8 cellular contexts compared by ENCODE assay signal in genomic region chr16:89506113-89506504, GRCh38. TPM values are rescaled to one million over a fixed set of nuclear protein-coding genes. Genes with fewer than 3 reads are reported as not detected.
DNase-seq lines count a peak whose midpoint lies in the region; ATAC-seq and TF ChIP-seq lines count a peak whose summit lies in the region.

No MANE protein-coding gene starts in this region.

- no peaks in the 10 kb centered on the region for H3K27me3 ChIP-seq in breast epithelium
- H3K27me3 ChIP-seq in lung (ENCODE audit: control insufficient read depth, insufficient read depth) = no peaks in the 10 kb centered on the region
- H3K27me3 ChIP-seq in uterus = no peaks in the 10 kb centered on the region

- no peaks in the 10 kb centered on the region for H3K27me3 Mint-ChIP-seq in activated naive CD4-positive, alpha-beta T cell treated with anti-CD3 and anti-CD28 coated beads, Interleukin-2, amount 10 ng/mL, durations not matched to agents 7 days and 5 days

- H3K9me3 ChIP-seq in breast epithelium = no peaks in the 10 kb centered on the region
- H3K9me3 ChIP-seq in lung (ENCODE audit: control insufficient read depth in 2 of 2, insufficient read depth in 1 of 2, low read length in 1 of 2) = no peaks in the 10 kb centered on the region
- H3K9me3 ChIP-seq in uterus = no peaks in the 10 kb centered on the region

- peaks cover 2% of the 10 kb centered on the region for H3K36me3 Mint-ChIP-seq in activated naive CD4-positive, alpha-beta T cell treated with anti-CD3 and anti-CD28 coated beads, Interleukin-2, amount 10 ng/mL, durations not matched to agents 7 days and 5 days

- ATAC-seq in lung (ENCODE audit: insufficient read depth, low FRiP score) = no peak
- no peak for ATAC-seq in HG02763 (IDR thresholded peaks at IDR 0.05; ENCODE audit: unreplicated experiment)
- ATAC-seq in HG02642 (IDR thresholded peaks at IDR 0.05; ENCODE audit: poor library complexity, unreplicated experiment) = no peak

- H3K9me3 Mint-ChIP-seq in activated naive CD4-positive, alpha-beta T cell treated with anti-CD3 and anti-CD28 coated beads, Interleukin-2, amount 10 ng/mL, durations not matched to agents 7 days and 5 days = no peaks in the 10 kb centered on the region

- DNase-seq in activated naive CD4-positive, alpha-beta T cell treated with anti-CD3 and anti-CD28 coated beads, Interleukin-2, amount 10 ng/mL, durations not matched to agents 7 days and 5 days = no peak
- no peak for DNase-seq in activated naive CD4-positive, alpha-beta T cell treated with Interleukin-2 at 50 U/mL for 16 hours
- no peak for DNase-seq in breast epithelium (ENCODE audit: low spot score in 2 of 2)
- DNase-seq in lung (ENCODE audit: low spot score) = no peak
- DNase-seq in uterus = no peak
- DNase-seq in NCI-H510A treated with DMSO at 0.1 percent for 48 hours (lab: John Stamatoyannopoulos, UW) = no peak

- peak overlapping the region; percentile 91 for H3K27ac Mint-ChIP-seq in activated naive CD4-positive, alpha-beta T cell treated with anti-CD3 and anti-CD28 coated beads, Interleukin-2, amount 10 ng/mL, durations not matched to agents 7 days and 5 days

- H3K36me3 ChIP-seq in breast epithelium (no peaks in the 10 kb centered on the region), lung (ENCODE audit: control insufficient read depth in 2 of 2, insufficient read depth in 2 of 2, low read length in 2 of 2) (peaks cover 6% of the 10 kb centered on the region in 2 donors), uterus (no peaks in the 10 kb centered on the region)

- TF ChIP-seq CTCF in breast epithelium (IDR thresholded peaks at IDR 0.05) (no peak), lung (IDR thresholded peaks at IDR 0.05; ENCODE audit: control extremely low read depth, extremely low read depth) (no peak), uterus (IDR thresholded peaks at IDR 0.05) (no peak)

- H3K4me3 Mint-ChIP-seq in activated naive CD4-positive, alpha-beta T cell treated with anti-CD3 and anti-CD28 coated beads, Interleukin-2, amount 10 ng/mL, durations not matched to agents 7 days and 5 days = peak overlapping the region; percentile 69

- intact Hi-C loops in breast epithelium (cut with DNase I; ENCODE audit: low total_unique reads) = loop anchor here (10.0 kb wide), 1 partner anchor 49 kb away; no protein-coding TSS in a partner anchor
- intact Hi-C loops in uterus (cut with DNase I; ENCODE audit: low total_unique reads) = loop anchor here (10.0 kb wide), 1 partner anchor 181 kb away; no protein-coding TSS in a partner anchor

- TF ChIP-seq POLR2A in breast epithelium (IDR thresholded peaks at IDR 0.05) = no peak
- TF ChIP-seq POLR2A in uterus (IDR thresholded peaks at IDR 0.05) = no peak

- peak overlapping the region; percentile 74 to 81 for H3K27ac ChIP-seq in breast epithelium
- H3K27ac ChIP-seq in lung (ENCODE audit: low read depth in 1 of 2, low read length in 1 of 2) = peak overlapping the region; percentile 67 to 90
- peak overlapping the region; percentile 33 to 49 for H3K27ac ChIP-seq in uterus

- H3K4me3 ChIP-seq in breast epithelium (peak overlapping the region in 1 of 3 donors; percentile 32), lung (no peak overlapping the region), uterus (no peak overlapping the region)

- 60 to 83% methylated on average over 4 of the region's 4 CpGs for WGBS in lung, 2 donors

- peaks cover 9 to 17% of the 10 kb centered on the region in 2 donors for H3K4me1 ChIP-seq in breast epithelium
- peaks cover 15 to 27% of the 10 kb centered on the region in 2 donors for H3K4me1 ChIP-seq in lung (ENCODE audit: control insufficient read depth in 2 of 2, insufficient read depth in 2 of 2, low read length in 2 of 2)
- H3K4me1 ChIP-seq in uterus = peaks cover 0 to 6% of the 10 kb centered on the region in 2 donors

- peaks cover 38% of the 10 kb centered on the region for H3K4me1 Mint-ChIP-seq in activated naive CD4-positive, alpha-beta T cell treated with anti-CD3 and anti-CD28 coated beads, Interleukin-2, amount 10 ng/mL, durations not matched to agents 7 days and 5 days

- CTCF ChIA-PET in activated naive CD4-positive, alpha-beta T cell treated with anti-CD3 and anti-CD28 coated beads, Interleukin-2, amount 10 ng/mL, durations not matched to agents 7 days and 5 days (lab: Charles Lee) = interaction anchor here (0.7 kb wide), 1 partner anchor 12 kb away, joined by 5 read pairs; no protein-coding TSS in a partner anchor

RNA-seq across cellular contexts. Expression of gene SPG7, which starts 2.1 kb away (rescaled TPM):
- 100 to 1,000 TPM; 104 to 126 (median 118) TPM for total RNA-seq in breast epithelium
- 100 to 1,000 TPM; 101 to 114 TPM for total RNA-seq in lung
- polyA plus RNA-seq in lung = 10 to 100 TPM; 59.0 to 89.4 TPM
- total RNA-seq in uterus = 100 to 1,000 TPM in 3 of 4 donors, 10 to 100 TPM in 1; 66.6 to 208 (median 144) TPM

RNA-seq across cellular contexts. Expression of gene ANKRD11, which starts 15.7 kb away (rescaled TPM):
- total RNA-seq in breast epithelium (10 to 100 TPM; 64.0 to 79.0 (median 69.2) TPM), lung (100 to 1,000 TPM; 111 to 162 TPM), uterus (100 to 1,000 TPM in 1 of 4 donors, 10 to 100 TPM in 3; 20.5 to 182 (median 45.5) TPM)
- polyA plus RNA-seq in lung = 10 to 100 TPM; 58.5 to 67.8 TPM

RNA-seq across cellular contexts. Expression of gene RPL13, which starts 54.4 kb away (rescaled TPM):
- 1,000 to 10,000 TPM; 5,075 to 6,295 (median 5,484) TPM for total RNA-seq in breast epithelium
- 1,000 to 10,000 TPM; 1,905 to 2,186 TPM for total RNA-seq in lung
- polyA plus RNA-seq in lung = 1,000 to 10,000 TPM; 5,901 to 7,821 TPM
- over 10,000 TPM in 1 of 4 donors, 1,000 to 10,000 TPM in 3; 2,633 to 11,472 (median 5,632) TPM for total RNA-seq in uterus
